In genomic region chr4:38670061-38670894, GRCh38 we compare ENCODE assay signal across 9 cellular contexts. TPM values are rescaled to one million over a fixed set of nuclear protein-coding genes. Genes with fewer than 3 reads are reported as not detected.
DNase-seq lines count a peak whose midpoint lies in the region; ATAC-seq and TF ChIP-seq lines count a peak whose summit lies in the region.
"Had no signal": no experiment of that assay in that cellular context is flagged by ENCODE, and none has a peak within 500 bp of the region (broad histone marks: within the 10 kb centered on the region; RNA-seq: fewer than 3 reads in every experiment).

No MANE protein-coding gene starts in this region.

- DNase-seq in NB4 (ENCODE audit: low read depth): no peak
- peak; percentile 59 for DNase-seq in endodermal cell
- DNase-seq in neuronal stem cell (ENCODE audit: low spot score): no peak
- DNase-seq in NCI-H345 (lab: John Stamatoyannopoulos, UW): no peak
- DNase-seq in COLO668 (lab: John Stamatoyannopoulos, UW; ENCODE audit: unreplicated experiment): no peak
- DNase-seq: NCI-H526 treated with DMSO at 0.1 percent for 48 hours had no signal

- no peak overlapping the region for H4K8ac ChIP-seq in neuronal stem cell (ENCODE audit: low read depth, low read length)

- no peaks in the 10 kb centered on the region for H3K9me3 ChIP-seq in endodermal cell (ENCODE audit: control insufficient read depth, low read length)
- H3K9me3 ChIP-seq in neuronal stem cell (replicated peaks in 1 of 2; ENCODE audit: control insufficient read depth in 2 of 2, insufficient read depth in 1 of 2, low read depth in 1 of 2, low read length in 2 of 2): no peaks in the 10 kb centered on the region

- H3K4ac ChIP-seq in neuronal stem cell (ENCODE audit: low read length): no peak overlapping the region

- no peak overlapping the region for H3K14ac ChIP-seq in neuronal stem cell (ENCODE audit: low read length)

- H3K9me3 Mint-ChIP-seq in endodermal cell: no peaks in the 10 kb centered on the region

- no peak overlapping the region for H2BK15ac ChIP-seq in neuronal stem cell (ENCODE audit: low read length)

- ATAC-seq in GM18517 (IDR thresholded peaks at IDR 0.05; ENCODE audit: unreplicated experiment) (no peak), HG03139 (IDR thresholded peaks at IDR 0.05; ENCODE audit: unreplicated experiment) (no peak)

- TF ChIP-seq CTCF in 22Rv1 (IDR thresholded peaks at IDR 0.05): no peak
- TF ChIP-seq CTCF in NB4 (IDR thresholded peaks at IDR 0.05; ENCODE audit: low read depth, low read length): peak; percentile 5
- no peak for TF ChIP-seq CTCF in endodermal cell (conservative IDR thresholded peaks at IDR 0.05)

- H3K9ac ChIP-seq in endodermal cell (ENCODE audit: extremely low read depth, low read length, poor library complexity, severe bottlenecking) (no peak overlapping the region), neuronal stem cell (ENCODE audit: low read depth, low read length, poor library complexity) (no peak overlapping the region)

- no peak overlapping the region for H2BK5ac ChIP-seq in neuronal stem cell (ENCODE audit: low read length)

- H3K27me3 Mint-ChIP-seq in endodermal cell (ENCODE audit: insufficient read depth): no peaks in the 10 kb centered on the region

- H3K27me3 ChIP-seq in endodermal cell (ENCODE audit: control insufficient read depth, insufficient read depth, low read length, poor library complexity, severe bottlenecking): no peaks in the 10 kb centered on the region
- no peaks in the 10 kb centered on the region for H3K27me3 ChIP-seq in neuronal stem cell (ENCODE audit: control insufficient read depth in 3 of 3, insufficient read depth in 3 of 3, low read depth in 1 of 3, low read length in 3 of 3)

- H2BK12ac ChIP-seq in neuronal stem cell (ENCODE audit: low read length): no peak overlapping the region

- H2AK5ac ChIP-seq in neuronal stem cell (ENCODE audit: low read depth, low read length): no peak overlapping the region

- H3K18ac ChIP-seq in neuronal stem cell (ENCODE audit: low read length): no peak overlapping the region

- H3K23ac ChIP-seq in neuronal stem cell (ENCODE audit: low read depth, low read length, poor library complexity): no peak overlapping the region

- H3K27ac Mint-ChIP-seq in endodermal cell: peak overlapping the region; percentile 45

- peaks cover 2% of the 10 kb centered on the region for H3K79me1 ChIP-seq in neuronal stem cell (ENCODE audit: low read depth, low read length)

- H3K36me3 Mint-ChIP-seq in endodermal cell (ENCODE audit: low read depth): no peaks in the 10 kb centered on the region

- peak overlapping the region; percentile 10 for H3K4me3 Mint-ChIP-seq in endodermal cell

- WGBS in endodermal cell (ENCODE audit: insufficient coverage in 1 of 2, insufficient read length in 1 of 2), 2 experiments: 85 to 88% methylated on average over 5 to 7 of the region's 7 CpGs
- no CpG with 5 or more reads among the region's 7 CpGs for WGBS in neuronal stem cell (ENCODE audit: extremely low coverage in 2 of 2, insufficient read length in 2 of 2, insufficient replicate concordance in 1 of 2), 2 donors

- H3K27ac ChIP-seq in 22Rv1: peak overlapping the region; percentile 92
- H3K27ac ChIP-seq in endodermal cell (ENCODE audit: low read depth, low read length): peak overlapping the region; percentile 69
- H3K27ac ChIP-seq in neuronal stem cell (replicated peaks; ENCODE audit: low read length): peak overlapping the region; percentile 28

- no peak overlapping the region for H2BK120ac ChIP-seq in neuronal stem cell (ENCODE audit: low read depth, low read length)

- H3K4me3 ChIP-seq in NB4 (ENCODE audit: low read depth, low read length): no peak overlapping the region
- H3K4me3 ChIP-seq in endodermal cell (ENCODE audit: low read length): no peak overlapping the region
- H3K4me3 ChIP-seq in neuronal stem cell (ENCODE audit: low read length in 2 of 2): no peak overlapping the region

- no peak for TF ChIP-seq POLR2A in NB4 (IDR thresholded peaks at IDR 0.05; ENCODE audit: extremely low read depth, insufficient read length)

- H3K4me1 Mint-ChIP-seq in endodermal cell: peaks cover 88% of the 10 kb centered on the region

- H2AFZ ChIP-seq in neuronal stem cell (ENCODE audit: low read length): no peak overlapping the region

- H3K4me2 ChIP-seq in neuronal stem cell (ENCODE audit: insufficient read depth, low read length, poor library complexity, severe bottlenecking): no peak overlapping the region

- peaks cover 38% of the 10 kb centered on the region for H3K4me1 ChIP-seq in endodermal cell (ENCODE audit: control insufficient read depth, insufficient read depth, low read length)
- peaks cover 37 to 74% of the 10 kb centered on the region in 2 donors for H3K4me1 ChIP-seq in neuronal stem cell (ENCODE audit: control insufficient read depth in 2 of 2, insufficient read depth in 1 of 2, low read depth in 1 of 2, low read length in 2 of 2)

- H3K36me3 ChIP-seq in endodermal cell (ENCODE audit: control insufficient read depth, insufficient read depth, low read length) (no peaks in the 10 kb centered on the region), neuronal stem cell (replicated peaks in 1 of 2; ENCODE audit: control insufficient read depth in 2 of 2, insufficient read depth in 2 of 2, low read length in 2 of 2) (peaks cover 0 to 15% of the 10 kb centered on the region in 2 donors)

- H4K91ac ChIP-seq in neuronal stem cell (ENCODE audit: low read depth, low read length, poor library complexity): no peak overlapping the region

RNA-seq across cellular contexts. Expression of gene KLF3, which starts 6.3 kb away (rescaled TPM):
- total RNA-seq in endodermal cell: 10 to 100 TPM; 20.7 to 28.2 TPM
- 38.0 TPM for polyA plus RNA-seq in endodermal cell (2013, experiment 1 of 2)
- 38.5 TPM for polyA plus RNA-seq in endodermal cell (2013, experiment 2 of 2)
- polyA plus RNA-seq in neuronal stem cell (2013, experiment 1 of 2): 29.7 TPM
- 30.1 TPM for polyA plus RNA-seq in neuronal stem cell (2013, experiment 2 of 2)

Comparison
In these comparisons a context has a peak if more than half of its experiments do, and no peak if none do; other contexts are left out.
1. H3K27ac ChIP-seq: peak in every context shown above with its lines; median percentile 92 in 22Rv1; 69 in endodermal cell; 28 in neuronal stem cell.